Comparison of ENCODE assay signal across 1 cellular context in genomic region chr13:97257800-97258799, GRCh38.
TF ChIP-seq lines count a peak whose summit lies in the region.

No MANE protein-coding gene starts in this region.

TF ChIP-seq in K562, 482 proteins besides CTCF, POLR2A, EP300 and RAD21 (continued from another document and continues in another):
- TF ChIP-seq, protein P1, sequence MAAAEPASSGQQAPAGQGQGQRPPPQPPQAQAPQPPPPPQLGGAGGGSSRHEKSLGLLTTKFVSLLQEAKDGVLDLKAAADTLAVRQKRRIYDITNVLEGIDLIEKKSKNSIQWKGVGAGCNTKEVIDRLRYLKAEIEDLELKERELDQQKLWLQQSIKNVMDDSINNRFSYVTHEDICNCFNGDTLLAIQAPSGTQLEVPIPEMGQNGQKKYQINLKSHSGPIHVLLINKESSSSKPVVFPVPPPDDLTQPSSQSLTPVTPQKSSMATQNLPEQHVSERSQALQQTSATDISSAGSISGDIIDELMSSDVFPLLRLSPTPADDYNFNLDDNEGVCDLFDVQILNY (CRISPR knock-in tag; IDR thresholded peaks at IDR 0.05), result no peak
- TF ChIP-seq, protein P2, sequence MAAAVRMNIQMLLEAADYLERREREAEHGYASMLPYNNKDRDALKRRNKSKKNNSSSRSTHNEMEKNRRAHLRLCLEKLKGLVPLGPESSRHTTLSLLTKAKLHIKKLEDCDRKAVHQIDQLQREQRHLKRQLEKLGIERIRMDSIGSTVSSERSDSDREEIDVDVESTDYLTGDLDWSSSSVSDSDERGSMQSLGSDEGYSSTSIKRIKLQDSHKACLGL (CRISPR knock-in tag; IDR thresholded peaks at IDR 0.05; ENCODE audit: borderline replicate concordance, poor library complexity, severe bottlenecking), result no peak
- TF ChIP-seq, protein P3, sequence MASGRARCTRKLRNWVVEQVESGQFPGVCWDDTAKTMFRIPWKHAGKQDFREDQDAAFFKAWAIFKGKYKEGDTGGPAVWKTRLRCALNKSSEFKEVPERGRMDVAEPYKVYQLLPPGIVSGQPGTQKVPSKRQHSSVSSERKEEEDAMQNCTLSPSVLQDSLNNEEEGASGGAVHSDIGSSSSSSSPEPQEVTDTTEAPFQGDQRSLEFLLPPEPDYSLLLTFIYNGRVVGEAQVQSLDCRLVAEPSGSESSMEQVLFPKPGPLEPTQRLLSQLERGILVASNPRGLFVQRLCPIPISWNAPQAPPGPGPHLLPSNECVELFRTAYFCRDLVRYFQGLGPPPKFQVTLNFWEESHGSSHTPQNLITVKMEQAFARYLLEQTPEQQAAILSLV (tag; IDR thresholded peaks at IDR 0.05), result no peak
- TF ChIP-seq, protein P4, sequence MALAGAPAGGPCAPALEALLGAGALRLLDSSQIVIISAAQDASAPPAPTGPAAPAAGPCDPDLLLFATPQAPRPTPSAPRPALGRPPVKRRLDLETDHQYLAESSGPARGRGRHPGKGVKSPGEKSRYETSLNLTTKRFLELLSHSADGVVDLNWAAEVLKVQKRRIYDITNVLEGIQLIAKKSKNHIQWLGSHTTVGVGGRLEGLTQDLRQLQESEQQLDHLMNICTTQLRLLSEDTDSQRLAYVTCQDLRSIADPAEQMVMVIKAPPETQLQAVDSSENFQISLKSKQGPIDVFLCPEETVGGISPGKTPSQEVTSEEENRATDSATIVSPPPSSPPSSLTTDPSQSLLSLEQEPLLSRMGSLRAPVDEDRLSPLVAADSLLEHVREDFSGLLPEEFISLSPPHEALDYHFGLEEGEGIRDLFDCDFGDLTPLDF (CRISPR knock-in tag; IDR thresholded peaks at IDR 0.05), result no peak
- TF ChIP-seq, protein P5, sequence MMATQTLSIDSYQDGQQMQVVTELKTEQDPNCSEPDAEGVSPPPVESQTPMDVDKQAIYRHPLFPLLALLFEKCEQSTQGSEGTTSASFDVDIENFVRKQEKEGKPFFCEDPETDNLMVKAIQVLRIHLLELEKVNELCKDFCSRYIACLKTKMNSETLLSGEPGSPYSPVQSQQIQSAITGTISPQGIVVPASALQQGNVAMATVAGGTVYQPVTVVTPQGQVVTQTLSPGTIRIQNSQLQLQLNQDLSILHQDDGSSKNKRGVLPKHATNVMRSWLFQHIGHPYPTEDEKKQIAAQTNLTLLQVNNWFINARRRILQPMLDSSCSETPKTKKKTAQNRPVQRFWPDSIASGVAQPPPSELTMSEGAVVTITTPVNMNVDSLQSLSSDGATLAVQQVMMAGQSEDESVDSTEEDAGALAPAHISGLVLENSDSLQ (IDR thresholded peaks at IDR 0.05), result peak; percentile 73
- TF ChIP-seq L3MBTL2 (IDR thresholded peaks at IDR 0.05), result peak; percentile 54; the same call in 1 of the 2 replicates
- TF ChIP-seq FOXJ2 (tag; IDR thresholded peaks at IDR 0.05), result peak; percentile 90
- no peak for TF ChIP-seq PHB (CRISPR knock-in tag; IDR thresholded peaks at IDR 0.05)
- no peak; the same call in 1 of the 2 replicates for TF ChIP-seq ZFX (CRISPR knock-in tag; IDR thresholded peaks at IDR 0.05)
- peak; percentile 55 for TF ChIP-seq BRD9 (IDR thresholded peaks at IDR 0.05; ENCODE audit: low read depth, partially characterized antibody)
- no peak for TF ChIP-seq PHB2 (IDR thresholded peaks at IDR 0.05; ENCODE audit: low read depth)
- TF ChIP-seq NR2C1 (IDR thresholded peaks at IDR 0.05), result 0 out of 2 replicates have a peak, but pooled peaks have one; percentile 17
- no peak for TF ChIP-seq NR2C1 (tag; IDR thresholded peaks at IDR 0.05)
- peak; percentile 63 for TF ChIP-seq TEAD4 (IDR thresholded peaks at IDR 0.05; ENCODE audit: low read length)
- no peak for TF ChIP-seq TEAD4 (CRISPR knock-in tag; IDR thresholded peaks at IDR 0.05; ENCODE audit: borderline replicate concordance)
- no peak for TF ChIP-seq HLTF (IDR thresholded peaks at IDR 0.05)
- TF ChIP-seq HDAC3 (IDR thresholded peaks at IDR 0.05; ENCODE audit: borderline replicate concordance, partially characterized antibody), result peak; percentile 47
- no peak for TF ChIP-seq KHSRP (IDR thresholded peaks at IDR 0.05)
- TF ChIP-seq NFE2 (IDR thresholded peaks at IDR 0.05; ENCODE audit: low read depth), result peak; percentile 53
- TF ChIP-seq BCOR (IDR thresholded peaks at IDR 0.05), result no peak
- peak in 1 of 2 experiments; percentile 75; a peak in 1 of 4 replicates for TF ChIP-seq RCOR1 (IDR thresholded peaks at IDR 0.05; ENCODE audit: borderline replicate concordance in 1 of 2, low read depth in 2 of 2, low read length in 2 of 2)
- TF ChIP-seq TBP (optimal IDR thresholded peaks at IDR 0.05; ENCODE audit: low read depth, low read length), result no peak
- TF ChIP-seq CREB3 (tag; conservative IDR thresholded peaks at IDR 0.05; ENCODE audit: low read depth), result 0 out of 2 replicates have a peak, but pooled peaks have one; percentile 7
- no peak for TF ChIP-seq THRA (IDR thresholded peaks at IDR 0.05)
- no peak for TF ChIP-seq TCF3 (CRISPR knock-in tag; IDR thresholded peaks at IDR 0.05)
- TF ChIP-seq ZNF384 (IDR thresholded peaks at IDR 0.05; ENCODE audit: low read depth, low read length), result peak; percentile 63
- TF ChIP-seq, protein P6, sequence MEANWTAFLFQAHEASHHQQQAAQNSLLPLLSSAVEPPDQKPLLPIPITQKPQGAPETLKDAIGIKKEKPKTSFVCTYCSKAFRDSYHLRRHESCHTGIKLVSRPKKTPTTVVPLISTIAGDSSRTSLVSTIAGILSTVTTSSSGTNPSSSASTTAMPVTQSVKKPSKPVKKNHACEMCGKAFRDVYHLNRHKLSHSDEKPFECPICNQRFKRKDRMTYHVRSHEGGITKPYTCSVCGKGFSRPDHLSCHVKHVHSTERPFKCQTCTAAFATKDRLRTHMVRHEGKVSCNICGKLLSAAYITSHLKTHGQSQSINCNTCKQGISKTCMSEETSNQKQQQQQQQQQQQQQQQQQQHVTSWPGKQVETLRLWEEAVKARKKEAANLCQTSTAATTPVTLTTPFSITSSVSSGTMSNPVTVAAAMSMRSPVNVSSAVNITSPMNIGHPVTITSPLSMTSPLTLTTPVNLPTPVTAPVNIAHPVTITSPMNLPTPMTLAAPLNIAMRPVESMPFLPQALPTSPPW (CRISPR knock-in tag; IDR thresholded peaks at IDR 0.05), result peak; percentile 43
- TF ChIP-seq MEIS2 (IDR thresholded peaks at IDR 0.05; ENCODE audit: partially characterized antibody), result peak; percentile 30
- no peak for TF ChIP-seq RBM17 (IDR thresholded peaks at IDR 0.05; ENCODE audit: borderline replicate concordance, low read depth, low read length)
- TF ChIP-seq TFAM (CRISPR knock-in tag; conservative IDR thresholded peaks at IDR 0.05), result no peak
- TF ChIP-seq KAT8 (IDR thresholded peaks at IDR 0.05; ENCODE audit: low read depth), result no peak
- no peak for TF ChIP-seq EZH2 (IDR thresholded peaks at IDR 0.05; ENCODE audit: borderline replicate concordance, low read depth, low read length)
- peak in 1 of 2 experiments; percentile 16; a peak in 1 of 4 replicates for TF ChIP-seq KDM1A (IDR thresholded peaks at IDR 0.05)
- no peak for TF ChIP-seq TAF15 (IDR thresholded peaks at IDR 0.05; ENCODE audit: low read depth, low read length)
- TF ChIP-seq, protein P7, sequence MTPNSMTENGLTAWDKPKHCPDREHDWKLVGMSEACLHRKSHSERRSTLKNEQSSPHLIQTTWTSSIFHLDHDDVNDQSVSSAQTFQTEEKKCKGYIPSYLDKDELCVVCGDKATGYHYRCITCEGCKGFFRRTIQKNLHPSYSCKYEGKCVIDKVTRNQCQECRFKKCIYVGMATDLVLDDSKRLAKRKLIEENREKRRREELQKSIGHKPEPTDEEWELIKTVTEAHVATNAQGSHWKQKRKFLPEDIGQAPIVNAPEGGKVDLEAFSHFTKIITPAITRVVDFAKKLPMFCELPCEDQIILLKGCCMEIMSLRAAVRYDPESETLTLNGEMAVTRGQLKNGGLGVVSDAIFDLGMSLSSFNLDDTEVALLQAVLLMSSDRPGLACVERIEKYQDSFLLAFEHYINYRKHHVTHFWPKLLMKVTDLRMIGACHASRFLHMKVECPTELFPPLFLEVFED (CRISPR knock-in tag; conservative IDR thresholded peaks at IDR 0.05), result no peak
- peak; percentile 57 for TF ChIP-seq ETV1 (tag; conservative IDR thresholded peaks at IDR 0.05; ENCODE audit: low read depth)
- peak; percentile 84 for TF ChIP-seq C11orf30 (IDR thresholded peaks at IDR 0.05; ENCODE audit: low read depth)
- no peak for TF ChIP-seq STAT5A (IDR thresholded peaks at IDR 0.05; ENCODE audit: borderline replicate concordance, low read length)
- TF ChIP-seq CBFA2T2 (conservative IDR thresholded peaks at IDR 0.05), result no peak
- TF ChIP-seq CREB1 (IDR thresholded peaks at IDR 0.05), result peak; percentile 83
- TF ChIP-seq CREB1 (CRISPR knock-in tag; IDR thresholded peaks at IDR 0.05), result peak; percentile 86
- TF ChIP-seq SRSF9 (IDR thresholded peaks at IDR 0.05; ENCODE audit: borderline replicate concordance, low read depth, low read length), result no peak
- TF ChIP-seq MCM7 (IDR thresholded peaks at IDR 0.05), result no peak
- no peak for TF ChIP-seq NKRF (IDR thresholded peaks at IDR 0.05; ENCODE audit: borderline replicate concordance)
- no peak for TF ChIP-seq PYGO2 (tag; IDR thresholded peaks at IDR 0.05)
- no peak for TF ChIP-seq CBX5 (IDR thresholded peaks at IDR 0.05; ENCODE audit: borderline replicate concordance, low read depth)
- TF ChIP-seq RFX5 (IDR thresholded peaks at IDR 0.05; ENCODE audit: low read depth, low read length), result peak; percentile 95
- TF ChIP-seq CBX1 (IDR thresholded peaks at IDR 0.05; ENCODE audit: low read depth), result no peak
- 0 out of 4 replicates have a peak, but pooled peaks of 1 of the 2 experiments have one; percentile 10 for TF ChIP-seq TEAD1 (CRISPR knock-in tag; IDR thresholded peaks at IDR 0.05)
- TF ChIP-seq HEY1 (CRISPR knock-in tag; IDR thresholded peaks at IDR 0.05; ENCODE audit: borderline replicate concordance), result no peak
- TF ChIP-seq CCNT2 (IDR thresholded peaks at IDR 0.05; ENCODE audit: borderline replicate concordance, extremely low read depth, insufficient read length, low read depth, low read length), result no peak
- TF ChIP-seq HNRNPH1 (optimal IDR thresholded peaks at IDR 0.05; ENCODE audit: low read depth, low read length), result no peak
- peak; percentile 55 for TF ChIP-seq TAF9B (IDR thresholded peaks at IDR 0.05; ENCODE audit: partially characterized antibody)
- TF ChIP-seq, protein P8, sequence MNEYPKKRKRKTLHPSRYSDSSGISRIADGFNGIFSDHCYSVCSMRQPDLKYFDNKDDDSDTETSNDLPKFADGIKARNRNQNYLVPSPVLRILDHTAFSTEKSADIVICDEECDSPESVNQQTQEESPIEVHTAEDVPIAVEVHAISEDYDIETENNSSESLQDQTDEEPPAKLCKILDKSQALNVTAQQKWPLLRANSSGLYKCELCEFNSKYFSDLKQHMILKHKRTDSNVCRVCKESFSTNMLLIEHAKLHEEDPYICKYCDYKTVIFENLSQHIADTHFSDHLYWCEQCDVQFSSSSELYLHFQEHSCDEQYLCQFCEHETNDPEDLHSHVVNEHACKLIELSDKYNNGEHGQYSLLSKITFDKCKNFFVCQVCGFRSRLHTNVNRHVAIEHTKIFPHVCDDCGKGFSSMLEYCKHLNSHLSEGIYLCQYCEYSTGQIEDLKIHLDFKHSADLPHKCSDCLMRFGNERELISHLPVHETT (CRISPR knock-in tag; conservative IDR thresholded peaks at IDR 0.05 in 1 of 2, IDR thresholded peaks at IDR 0.05 in 1 of 2), result 0 out of 4 replicates have a peak, but pooled peaks of 1 of the 2 experiments have one; percentile 60
- 0 out of 2 replicates have a peak, but pooled peaks have one; percentile 24 for TF ChIP-seq ELF1 (tag; IDR thresholded peaks at IDR 0.05)
- peak; percentile 90 for TF ChIP-seq DPF2 (IDR thresholded peaks at IDR 0.05)
- TF ChIP-seq CEBPB (tag; IDR thresholded peaks at IDR 0.05), result peak; percentile 67
- TF ChIP-seq PTBP1 (IDR thresholded peaks at IDR 0.05; ENCODE audit: low read depth, low read length), result no peak
- TF ChIP-seq NRF1 (conservative IDR thresholded peaks at IDR 0.05 in 1 of 2, IDR thresholded peaks at IDR 0.05 in 1 of 2), result peak in 1 of 2 experiments; percentile 8; a peak in 1 of 4 replicates
- TF ChIP-seq USF1 (CRISPR knock-in tag; IDR thresholded peaks at IDR 0.05), result peak; percentile 44; the same call in 1 of the 2 replicates
- no peak for TF ChIP-seq ZNF23 (CRISPR knock-in tag; IDR thresholded peaks at IDR 0.05)
- no peak for TF ChIP-seq POLR2AphosphoS2 (IDR thresholded peaks at IDR 0.05; ENCODE audit: low read length)
- peak; percentile 72; the same call in 1 of the 2 replicates for TF ChIP-seq JUN (IDR thresholded peaks at IDR 0.05; ENCODE audit: borderline replicate concordance, low read depth, low read length)
- TF ChIP-seq JUN (CRISPR knock-in tag; IDR thresholded peaks at IDR 0.05; ENCODE audit: borderline replicate concordance), result no peak
